In the genomic region with DNA sequence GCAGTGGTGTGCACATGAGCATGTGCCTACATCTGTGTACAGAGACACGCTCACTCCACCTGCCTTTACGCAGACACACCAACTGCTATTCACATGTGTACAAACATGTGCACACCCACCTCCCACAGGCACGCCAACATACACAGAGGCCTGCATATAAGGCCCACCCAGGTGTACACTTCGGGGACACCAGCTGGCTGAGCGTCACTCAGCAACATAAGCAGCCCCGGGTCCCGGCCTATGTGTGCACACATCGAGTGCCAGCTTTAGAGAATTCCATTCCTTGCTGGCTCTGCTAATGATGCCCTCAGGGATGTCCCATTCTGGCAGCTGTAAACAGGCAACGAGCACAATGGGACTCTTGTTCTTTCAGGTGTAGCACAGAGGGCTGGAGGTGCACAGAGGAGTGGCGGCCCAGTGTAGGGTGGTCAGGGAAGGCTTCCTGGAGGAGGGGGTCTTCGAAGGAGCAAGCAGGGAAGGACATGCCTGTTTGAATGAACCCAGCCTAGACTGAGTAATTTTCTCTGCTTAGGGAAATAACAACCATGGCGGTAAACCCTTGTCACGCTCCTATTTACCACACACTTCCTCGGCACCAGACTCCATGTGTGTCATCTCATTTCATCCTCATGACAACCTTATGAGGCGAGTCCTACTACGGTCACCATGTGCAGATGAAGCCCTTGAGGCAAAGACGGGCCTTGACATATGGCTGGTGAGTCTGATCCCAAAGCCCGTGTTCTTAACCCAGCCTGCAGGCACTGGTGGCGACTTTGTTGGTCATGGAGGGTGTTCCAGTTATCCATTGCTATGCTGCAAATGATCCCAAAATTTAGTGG, we compare ENCODE assay signal across 1 cellular context.
TF ChIP-seq lines count a peak whose summit lies in the region.

No MANE protein-coding gene starts in this region.

TF ChIP-seq in H1, 55 proteins besides CTCF, POLR2A, EP300 and RAD21:
- TF ChIP-seq CHD1 (IDR thresholded peaks at IDR 0.05; ENCODE audit: low read depth, low read length), result no peak
- TF ChIP-seq CHD2 (IDR thresholded peaks at IDR 0.05; ENCODE audit: low read length), result no peak
- no peak for TF ChIP-seq EGR1 (IDR thresholded peaks at IDR 0.05; ENCODE audit: borderline replicate concordance, low read depth, low read length)
- TF ChIP-seq SIRT6 (IDR thresholded peaks at IDR 0.05; ENCODE audit: low read length), result no peak
- no peak for TF ChIP-seq CEBPB (IDR thresholded peaks at IDR 0.05; ENCODE audit: low read depth, low read length)
- no peak for TF ChIP-seq SP2 (IDR thresholded peaks at IDR 0.05; ENCODE audit: low read length)
- no peak for TF ChIP-seq NANOG (IDR thresholded peaks at IDR 0.05; ENCODE audit: insufficient read depth, low read depth, low read length, poor library complexity, severe bottlenecking)
- no peak for TF ChIP-seq SAP30 (IDR thresholded peaks at IDR 0.05; ENCODE audit: insufficient read depth, insufficient replicate concordance, low read length)
- no peak for TF ChIP-seq SRF (IDR thresholded peaks at IDR 0.05; ENCODE audit: low read depth, low read length)
- no peak for TF ChIP-seq SP4 (IDR thresholded peaks at IDR 0.05; ENCODE audit: low read length)
- no peak for TF ChIP-seq KDM4A (IDR thresholded peaks at IDR 0.05; ENCODE audit: low read depth, low read length, severe bottlenecking)
- TF ChIP-seq GABPA (IDR thresholded peaks at IDR 0.05; ENCODE audit: borderline replicate concordance, insufficient read depth, low read length), result no peak
- no peak for TF ChIP-seq KDM5A (IDR thresholded peaks at IDR 0.05; ENCODE audit: low read length)
- TF ChIP-seq SIN3A (conservative IDR thresholded peaks at IDR 0.05 in 1 of 2, IDR thresholded peaks at IDR 0.05 in 1 of 2; ENCODE audit: low read depth in 1 of 2, low read length in 2 of 2), result no peak
- no peak for TF ChIP-seq SP1 (IDR thresholded peaks at IDR 0.05; ENCODE audit: low read depth, low read length)
- no peak for TF ChIP-seq JUND (IDR thresholded peaks at IDR 0.05; ENCODE audit: low read length)
- TF ChIP-seq YY1 (IDR thresholded peaks at IDR 0.05; ENCODE audit: low read depth, low read length), result no peak
- TF ChIP-seq SIX5 (IDR thresholded peaks at IDR 0.05; ENCODE audit: low read depth, low read length), result no peak
TF ChIP-seq in H1: peak in this region for 0.
